In the genomic region with DNA sequence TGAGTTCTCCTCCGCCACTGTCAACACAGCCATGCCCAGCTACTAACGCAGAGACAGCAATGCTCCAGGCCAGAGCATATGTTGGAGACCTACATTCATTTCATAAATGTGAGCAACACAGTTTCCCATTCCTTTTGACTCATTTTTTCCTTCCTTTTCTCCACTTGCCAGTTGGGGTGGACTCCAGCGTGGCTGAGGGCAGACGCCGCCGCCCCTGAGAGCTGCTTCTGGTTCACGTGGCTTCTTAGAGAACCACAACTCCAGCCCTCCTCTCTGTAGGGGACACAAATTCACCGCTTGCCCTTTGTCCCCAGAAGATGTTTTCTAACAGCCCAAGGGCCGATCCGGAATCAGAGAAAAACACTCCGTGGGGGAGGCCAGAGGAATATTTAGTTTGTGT, we compare ENCODE assay signal across 11 cellular contexts. TPM values are rescaled to one million over a fixed set of nuclear protein-coding genes. Genes with fewer than 3 reads are reported as not detected.
DNase-seq lines count a peak whose midpoint lies in the region; TF ChIP-seq lines count a peak whose summit lies in the region.
"Had no signal": no experiment of that assay in that cellular context is flagged by ENCODE, and none has a peak within 500 bp of the region (broad histone marks: within the 10 kb centered on the region; RNA-seq: fewer than 3 reads in every experiment).

No MANE protein-coding gene starts in this region.

- peak in 1 of 2 donors; percentile 22 for TF ChIP-seq RAD21 in liver (IDR thresholded peaks at IDR 0.05)

- H3K4me1 Mint-ChIP-seq in activated T-cell treated with anti-CD3 and anti-CD28 coated beads, Interleukin-2, amount 50 U/mL, for 24 hours (ENCODE audit: low read depth): peaks cover 9% of the 10 kb centered on the region
- no peaks in the 10 kb centered on the region for H3K4me1 Mint-ChIP-seq in Caco-2 (ENCODE audit: low read depth, unreplicated experiment)

- peaks cover 6 to 41% of the 10 kb centered on the region in 2 donors for H3K4me1 ChIP-seq in ascending aorta
- H3K4me1 ChIP-seq in liver (ENCODE audit: control insufficient read depth in 4 of 4, insufficient read depth in 4 of 4, low read length in 3 of 4): peaks cover 8 to 49% (median 20%) of the 10 kb centered on the region in 4 donors
- H3K4me1 ChIP-seq in tibial artery: peaks cover 0 to 59% (median 25%) of the 10 kb centered on the region in 4 donors
- peaks cover 6% of the 10 kb centered on the region; the same call in 1 of the 2 replicates for H3K4me1 ChIP-seq in Caco-2
- H3K4me1 ChIP-seq in PC-9 (replicated peaks; ENCODE audit: insufficient read depth): no peaks in the 10 kb centered on the region

- H3K9me2 ChIP-seq in PC-9 (ENCODE audit: insufficient read depth): no peaks in the 10 kb centered on the region

- no peaks in the 10 kb centered on the region for H3K9me3 ChIP-seq in ascending aorta
- H3K9me3 ChIP-seq in liver (ENCODE audit: control insufficient read depth in 4 of 4, low read length in 3 of 4): no peaks in the 10 kb centered on the region
- H3K9me3 ChIP-seq in tibial artery: no peaks in the 10 kb centered on the region
- peaks cover 33% of the 10 kb centered on the region for H3K9me3 ChIP-seq in Caco-2
- peaks cover 4% of the 10 kb centered on the region; the same call in 1 of the 2 replicates for H3K9me3 ChIP-seq in PC-9 (ENCODE audit: insufficient read depth, low read depth)
- H3K9me3 ChIP-seq: right atrium auricular region had no signal

- CTCF ChIA-PET in Caco-2 (lab: Charles Lee) (interaction anchor here (1.9 kb wide), 1 partner anchor 98 kb away, joined by 7 read pairs; no protein-coding TSS in a partner anchor), PC-9 (lab: Charles Lee) (no interaction called here)

- POLR2A ChIA-PET in Caco-2 (lab: Charles Lee) (no interaction called here), PC-9 (lab: Charles Lee; ENCODE audit: unreplicated experiment) (no interaction called here)

- H3K4me3 ChIP-seq in ascending aorta (no peak overlapping the region), liver (ENCODE audit: low read depth in 1 of 3, low read length in 3 of 3) (no peak overlapping the region), tibial artery (no peak overlapping the region), Caco-2 (ENCODE audit: low read depth, low read length) (no peak overlapping the region), PC-9 (no peak overlapping the region)
- H3K4me3 ChIP-seq: right atrium auricular region had no signal

- H3F3A ChIP-seq in PC-9 (ENCODE audit: insufficient read depth, low read depth): no peaks in the 10 kb centered on the region

- peak overlapping the region; percentile 19 for H3K27ac Mint-ChIP-seq in activated T-cell treated with anti-CD3 and anti-CD28 coated beads, Interleukin-2, amount 50 U/mL, for 24 hours
- no peak overlapping the region for H3K27ac Mint-ChIP-seq in Caco-2 (ENCODE audit: unreplicated experiment)
- H3K27ac Mint-ChIP-seq: activated CD8-positive, alpha-beta memory T cell treated with anti-CD3 and anti-CD28 coated beads, Interleukin-2, amount 10 ng/mL, durations not matched to agents 7 days and 5 days had no signal

- no peak overlapping the region for H3K4me2 ChIP-seq in PC-9

- intact Hi-C loops in ascending aorta (cut with DNase I) (no loop called here), tibial artery (cut with DNase I; ENCODE audit: low total_unique reads) (no loop called here), Caco-2 (cut with micrococcal nuclease; ENCODE audit: unreplicated experiment) (no loop called here), PC-9 (cut with micrococcal nuclease; ENCODE audit: unreplicated experiment) (no loop called here)

- H3K4me3 Mint-ChIP-seq in activated T-cell treated with anti-CD3 and anti-CD28 coated beads, Interleukin-2, amount 50 U/mL, for 24 hours: no peak overlapping the region
- no peak overlapping the region for H3K4me3 Mint-ChIP-seq in Caco-2 (ENCODE audit: unreplicated experiment)
- H3K4me3 Mint-ChIP-seq: activated CD8-positive, alpha-beta memory T cell treated with anti-CD3 and anti-CD28 coated beads, Interleukin-2, amount 10 ng/mL, durations not matched to agents 7 days and 5 days had no signal

- BruUV-seq in Caco-2 (replicated peaks; lab: Mats Ljungman, UMichigan) (no TSS peak), PC-9 (replicated peaks; lab: Mats Ljungman, UMichigan) (no TSS peak)

- H3K9me3 Mint-ChIP-seq in activated T-cell treated with anti-CD3 and anti-CD28 coated beads, Interleukin-2, amount 50 U/mL, for 24 hours: peaks cover 3% of the 10 kb centered on the region
- H3K9me3 Mint-ChIP-seq in Caco-2 (ENCODE audit: unreplicated experiment): peaks cover 28% of the 10 kb centered on the region

- 83% methylated on average over 11 of the region's 11 CpGs for WGBS in liver

- H2AFZ ChIP-seq in PC-9: no peak overlapping the region

- no peak for DNase-seq in activated T-cell treated with anti-CD3 and anti-CD28 coated beads, Interleukin-2, amount 50 U/mL, for 24 hours
- no peak for DNase-seq in activated T-cell treated with anti-CD3 and anti-CD28 coated beads for 4 hours
- peak in 1 of 2 donors; percentile 85 for DNase-seq in ascending aorta (ENCODE audit: low spot score in 2 of 2)
- DNase-seq in tibial artery: peak; percentile 55 to 83
- DNase-seq in Caco-2: no peak
- no peak for DNase-seq in DMS153 treated with DMSO at 0.1 percent for 48 hours (lab: John Stamatoyannopoulos, UW; ENCODE audit: unreplicated experiment)
- no peak for DNase-seq in PC-9
- DNase-seq: ACHN; activated CD8-positive, alpha-beta memory T cell treated with anti-CD3 and anti-CD28 coated beads, Interleukin-2, amount 10 ng/mL, durations not matched to agents 7 days and 5 days had no signal

- no peaks in the 10 kb centered on the region for H3K36me3 Mint-ChIP-seq in activated T-cell treated with anti-CD3 and anti-CD28 coated beads, Interleukin-2, amount 50 U/mL, for 24 hours (ENCODE audit: low read depth)
- peaks cover 4% of the 10 kb centered on the region for H3K36me3 Mint-ChIP-seq in Caco-2 (ENCODE audit: insufficient read depth, unreplicated experiment)
- H3K36me3 Mint-ChIP-seq: activated CD8-positive, alpha-beta memory T cell treated with anti-CD3 and anti-CD28 coated beads, Interleukin-2, amount 10 ng/mL, durations not matched to agents 7 days and 5 days had no signal

- TF ChIP-seq CTCF in ascending aorta (IDR thresholded peaks at IDR 0.05) (no peak), liver (IDR thresholded peaks at IDR 0.05; ENCODE audit: low read depth, low read length, missing input control) (no peak), tibial artery (IDR thresholded peaks at IDR 0.05) (no peak), Caco-2 (IDR thresholded peaks at IDR 0.05; ENCODE audit: insufficient read depth in 1 of 2, low read depth in 1 of 2, low read length in 1 of 2, severe bottlenecking in 1 of 2, unreplicated experiment in 1 of 2) (no peak), PC-9 (conservative IDR thresholded peaks at IDR 0.05) (no peak)

- peaks cover 54% of the 10 kb centered on the region for H3K27me3 Mint-ChIP-seq in activated T-cell treated with anti-CD3 and anti-CD28 coated beads, Interleukin-2, amount 50 U/mL, for 24 hours
- H3K27me3 Mint-ChIP-seq in Caco-2 (ENCODE audit: insufficient read depth, unreplicated experiment): no peaks in the 10 kb centered on the region

- H3K9ac ChIP-seq in liver (ENCODE audit: low read depth in 1 of 2, low read length in 2 of 2): no peak overlapping the region

- H3K27ac ChIP-seq in ascending aorta (peak overlapping the region; percentile 96 to 98), liver (ENCODE audit: low read depth in 1 of 2, low read length in 2 of 2) (no peak overlapping the region), tibial artery (peak overlapping the region; percentile 82 to 93), PC-9 (no peak overlapping the region)
- H3K27ac ChIP-seq: right atrium auricular region had no signal

- H4K20me1 ChIP-seq in PC-9 (ENCODE audit: insufficient read depth): no peaks in the 10 kb centered on the region

- no peaks in the 10 kb centered on the region for H3K79me2 ChIP-seq in PC-9 (ENCODE audit: low read depth)

- H3K27me3 ChIP-seq in ascending aorta (no peaks in the 10 kb centered on the region), liver (ENCODE audit: control insufficient read depth in 4 of 4, insufficient read depth in 4 of 4, low read length in 3 of 4) (no peaks in the 10 kb centered on the region), tibial artery (no peaks in the 10 kb centered on the region), Caco-2 (replicated peaks; ENCODE audit: control insufficient read depth, insufficient read depth, low read length) (no peaks in the 10 kb centered on the region), PC-9 (ENCODE audit: insufficient read depth, low read depth) (peaks cover 100% of the 10 kb centered on the region)
- H3K27me3 ChIP-seq: right atrium auricular region had no signal

- H3K36me3 ChIP-seq in ascending aorta (no peaks in the 10 kb centered on the region), liver (ENCODE audit: control insufficient read depth in 4 of 4, insufficient read depth in 3 of 4, low read depth in 1 of 4, low read length in 3 of 4) (no peaks in the 10 kb centered on the region), tibial artery (no peaks in the 10 kb centered on the region), Caco-2 (ENCODE audit: control insufficient read depth, insufficient read depth, low read length) (no peaks in the 10 kb centered on the region), PC-9 (ENCODE audit: low read depth) (no peaks in the 10 kb centered on the region)
- H3K36me3 ChIP-seq: right atrium auricular region had no signal

TF ChIP-seq in liver, 16 proteins besides CTCF, POLR2A, EP300 and RAD21:
- TF ChIP-seq RXRA (IDR thresholded peaks at IDR 0.05) (peak in 1 of 2 donors; percentile 11), HNF4A (conservative IDR thresholded peaks at IDR 0.05) (peak in 1 of 2 donors; percentile 65), EGR1 (IDR thresholded peaks at IDR 0.05; ENCODE audit: low read depth in 2 of 2) (no peak), SP1 (IDR thresholded peaks at IDR 0.05) (peak; percentile 63), HNF4G (IDR thresholded peaks at IDR 0.05) (no peak)

RNA-seq across cellular contexts. Expression of a gene that starts 45.8 kb away (rescaled TPM):
- total RNA-seq in ascending aorta (131 TPM), liver (10 to 100 TPM in 1 of 2 donors, 1 to 10 TPM in 1; 7.1 to 21.7 TPM), Caco-2 (2022) (33.1 and 34.0 TPM in 2 replicates), PC-9 (2021) (17.9 and 19.2 TPM in 2 replicates)
- polyA plus RNA-seq in liver: 1 to 10 TPM; 6.3 to 8.9 TPM

Comparison
In these comparisons a context has a peak if more than half of its experiments do, and no peak if none do; other contexts are left out.
1. DNase-seq: peak in tibial artery (2 of 2); none in activated T-cell treated with anti-CD3 and anti-CD28 coated beads, Interleukin-2, amount 50 U/mL, for 24 hours (single experiment), activated T-cell treated with anti-CD3 and anti-CD28 coated beads for 4 hours (single experiment), Caco-2 (0 of 2), DMS153 treated with DMSO at 0.1 percent for 48 hours (single experiment) and PC-9 (0 of 2).
2. H3K27ac ChIP-seq: peak in ascending aorta (2 of 2) and tibial artery (2 of 2); none in liver (0 of 2) and PC-9 (single experiment).